2 cellular contexts compared by ENCODE assay signal in the genomic region with DNA sequence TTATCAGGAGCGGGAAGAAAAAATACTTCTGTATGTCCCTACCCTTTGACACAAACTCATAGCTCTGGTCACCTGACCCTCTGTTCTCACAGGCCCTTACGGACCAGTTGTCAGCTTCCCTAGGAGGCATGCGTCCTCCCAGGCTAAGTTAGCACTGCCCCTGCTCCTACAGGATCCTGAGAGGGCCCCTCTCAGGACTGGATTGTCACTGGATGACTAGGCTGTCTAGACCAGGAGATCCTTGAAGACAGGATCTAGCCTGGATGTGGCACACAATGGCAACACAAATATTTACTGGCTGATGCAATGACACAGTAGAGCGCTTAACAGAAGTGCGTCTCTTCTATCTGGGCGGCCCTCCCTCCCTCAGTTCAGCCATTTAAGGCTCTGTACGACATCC.
TF ChIP-seq lines count a peak whose summit lies in the region.

No MANE protein-coding gene starts in this region.

TF ChIP-seq in HepG2, 621 proteins besides CTCF, POLR2A, EP300 and RAD21 (continues in another document):
- TF ChIP-seq, protein P1, sequence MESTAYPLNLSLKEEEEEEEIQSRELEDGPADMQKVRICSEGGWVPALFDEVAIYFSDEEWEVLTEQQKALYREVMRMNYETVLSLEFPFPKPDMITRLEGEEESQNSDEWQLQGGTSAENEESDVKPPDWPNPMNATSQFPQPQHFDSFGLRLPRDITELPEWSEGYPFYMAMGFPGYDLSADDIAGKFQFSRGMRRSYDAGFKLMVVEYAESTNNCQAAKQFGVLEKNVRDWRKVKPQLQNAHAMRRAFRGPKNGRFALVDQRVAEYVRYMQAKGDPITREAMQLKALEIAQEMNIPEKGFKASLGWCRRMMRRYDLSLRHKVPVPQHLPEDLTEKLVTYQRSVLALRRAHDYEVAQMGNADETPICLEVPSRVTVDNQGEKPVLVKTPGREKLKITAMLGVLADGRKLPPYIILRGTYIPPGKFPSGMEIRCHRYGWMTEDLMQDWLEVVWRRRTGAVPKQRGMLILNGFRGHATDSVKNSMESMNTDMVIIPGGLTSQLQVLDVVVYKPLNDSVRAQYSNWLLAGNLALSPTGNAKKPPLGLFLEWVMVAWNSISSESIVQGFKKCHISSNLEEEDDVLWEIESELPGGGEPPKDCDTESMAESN (CRISPR knock-in tag; conservative IDR thresholded peaks at IDR 0.05), result peak; percentile 61; the same call in 1 of the 2 replicates
- 0 out of 2 replicates have a peak, but pooled peaks have one; percentile 25 for TF ChIP-seq KMT2A (CRISPR knock-in tag; IDR thresholded peaks at IDR 0.05)
- TF ChIP-seq GATAD2A (CRISPR knock-in tag; IDR thresholded peaks at IDR 0.05), result peak; percentile 49; the same call in 1 of the 2 replicates
- TF ChIP-seq, protein P2, sequence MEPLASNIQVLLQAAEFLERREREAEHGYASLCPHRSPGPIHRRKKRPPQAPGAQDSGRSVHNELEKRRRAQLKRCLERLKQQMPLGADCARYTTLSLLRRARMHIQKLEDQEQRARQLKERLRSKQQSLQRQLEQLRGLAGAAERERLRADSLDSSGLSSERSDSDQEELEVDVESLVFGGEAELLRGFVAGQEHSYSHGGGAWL (CRISPR knock-in tag; IDR thresholded peaks at IDR 0.05), result 0 out of 2 replicates have a peak, but pooled peaks have one; percentile 32
- TF ChIP-seq THAP11 (CRISPR knock-in tag; IDR thresholded peaks at IDR 0.05), result peak; percentile 42; the same call in 1 of the 2 replicates
- TF ChIP-seq CENPT (CRISPR knock-in tag; IDR thresholded peaks at IDR 0.05; ENCODE audit: low read depth), result no peak
- TF ChIP-seq, protein P3, sequence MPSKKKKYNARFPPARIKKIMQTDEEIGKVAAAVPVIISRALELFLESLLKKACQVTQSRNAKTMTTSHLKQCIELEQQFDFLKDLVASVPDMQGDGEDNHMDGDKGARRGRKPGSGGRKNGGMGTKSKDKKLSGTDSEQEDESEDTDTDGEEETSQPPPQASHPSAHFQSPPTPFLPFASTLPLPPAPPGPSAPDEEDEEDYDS (CRISPR knock-in tag; IDR thresholded peaks at IDR 0.05), result 0 out of 2 replicates have a peak, but pooled peaks have one; percentile 30
- TF ChIP-seq, protein P4, sequence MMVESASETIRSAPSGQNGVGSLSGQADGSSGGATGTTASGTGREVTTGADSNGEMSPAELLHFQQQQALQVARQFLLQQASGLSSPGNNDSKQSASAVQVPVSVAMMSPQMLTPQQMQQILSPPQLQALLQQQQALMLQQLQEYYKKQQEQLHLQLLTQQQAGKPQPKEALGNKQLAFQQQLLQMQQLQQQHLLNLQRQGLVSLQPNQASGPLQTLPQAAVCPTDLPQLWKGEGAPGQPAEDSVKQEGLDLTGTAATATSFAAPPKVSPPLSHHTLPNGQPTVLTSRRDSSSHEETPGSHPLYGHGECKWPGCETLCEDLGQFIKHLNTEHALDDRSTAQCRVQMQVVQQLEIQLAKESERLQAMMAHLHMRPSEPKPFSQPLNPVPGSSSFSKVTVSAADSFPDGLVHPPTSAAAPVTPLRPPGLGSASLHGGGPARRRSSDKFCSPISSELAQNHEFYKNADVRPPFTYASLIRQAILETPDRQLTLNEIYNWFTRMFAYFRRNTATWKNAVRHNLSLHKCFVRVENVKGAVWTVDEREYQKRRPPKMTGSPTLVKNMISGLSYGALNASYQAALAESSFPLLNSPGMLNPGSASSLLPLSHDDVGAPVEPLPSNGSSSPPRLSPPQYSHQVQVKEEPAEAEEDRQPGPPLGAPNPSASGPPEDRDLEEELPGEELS (CRISPR knock-in tag; IDR thresholded peaks at IDR 0.05), result 0 out of 2 replicates have a peak, but pooled peaks have one; percentile 1
- TF ChIP-seq CEBPB (IDR thresholded peaks at IDR 0.05; ENCODE audit: borderline replicate concordance, low read depth, low read length), result peak; percentile 56; the same call in 1 of the 2 replicates
- TF ChIP-seq IRF2 (CRISPR knock-in tag; IDR thresholded peaks at IDR 0.05), result 0 out of 2 replicates have a peak, but pooled peaks have one; percentile 25
- no peak for TF ChIP-seq SOX6 (IDR thresholded peaks at IDR 0.05)
- TF ChIP-seq SOX6 (CRISPR knock-in tag; IDR thresholded peaks at IDR 0.05), result peak; percentile 66
- 0 out of 2 replicates have a peak, but pooled peaks have one; percentile 11 for TF ChIP-seq MTA3 (CRISPR knock-in tag; IDR thresholded peaks at IDR 0.05)
- TF ChIP-seq, protein P5, sequence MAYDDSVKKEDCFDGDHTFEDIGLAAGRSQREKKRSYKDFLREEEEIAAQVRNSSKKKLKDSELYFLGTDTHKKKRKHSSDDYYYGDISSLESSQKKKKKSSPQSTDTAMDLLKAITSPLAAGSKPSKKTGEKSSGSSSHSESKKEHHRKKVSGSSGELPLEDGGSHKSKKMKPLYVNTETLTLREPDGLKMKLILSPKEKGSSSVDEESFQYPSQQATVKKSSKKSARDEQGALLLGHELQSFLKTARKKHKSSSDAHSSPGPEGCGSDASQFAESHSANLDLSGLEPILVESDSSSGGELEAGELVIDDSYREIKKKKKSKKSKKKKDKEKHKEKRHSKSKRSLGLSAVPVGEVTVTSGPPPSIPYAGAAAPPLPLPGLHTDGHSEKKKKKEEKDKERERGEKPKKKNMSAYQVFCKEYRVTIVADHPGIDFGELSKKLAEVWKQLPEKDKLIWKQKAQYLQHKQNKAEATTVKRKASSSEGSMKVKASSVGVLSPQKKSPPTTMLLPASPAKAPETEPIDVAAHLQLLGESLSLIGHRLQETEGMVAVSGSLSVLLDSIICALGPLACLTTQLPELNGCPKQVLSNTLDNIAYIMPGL (CRISPR knock-in tag; IDR thresholded peaks at IDR 0.05; ENCODE audit: borderline replicate concordance in 1 of 2, low read depth in 1 of 2), result 0 out of 4 replicates have a peak, but pooled peaks of 1 of the 2 experiments have one; percentile 16

TF ChIP-seq in K562, 482 proteins besides CTCF, POLR2A, EP300 and RAD21:
- TF ChIP-seq WHSC1 (IDR thresholded peaks at IDR 0.05; ENCODE audit: low read length) (no peak), NFE2 (IDR thresholded peaks at IDR 0.05; ENCODE audit: low read depth) (0 out of 2 replicates have a peak, but pooled peaks have one; percentile 1), CEBPG (CRISPR knock-in tag; IDR thresholded peaks at IDR 0.05) (peak; percentile 55; the same call in 1 of the 2 replicates), CEBPG (tag; conservative IDR thresholded peaks at IDR 0.05 in 1 of 2, IDR thresholded peaks at IDR 0.05 in 1 of 2) (peak in 1 of 2 experiments; percentile 77; a peak in 3 of 4 replicates), ZSCAN32 (CRISPR knock-in tag; IDR thresholded peaks at IDR 0.05) (0 out of 2 replicates have a peak, but pooled peaks have one; percentile 50)
- TF ChIP-seq, protein P6, sequence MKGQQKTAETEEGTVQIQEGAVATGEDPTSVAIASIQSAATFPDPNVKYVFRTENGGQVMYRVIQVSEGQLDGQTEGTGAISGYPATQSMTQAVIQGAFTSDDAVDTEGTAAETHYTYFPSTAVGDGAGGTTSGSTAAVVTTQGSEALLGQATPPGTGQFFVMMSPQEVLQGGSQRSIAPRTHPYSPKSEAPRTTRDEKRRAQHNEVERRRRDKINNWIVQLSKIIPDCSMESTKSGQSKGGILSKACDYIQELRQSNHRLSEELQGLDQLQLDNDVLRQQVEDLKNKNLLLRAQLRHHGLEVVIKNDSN (CRISPR knock-in tag; IDR thresholded peaks at IDR 0.05), result 0 out of 2 replicates have a peak, but pooled peaks have one; percentile 10
- TF ChIP-seq, protein P7, sequence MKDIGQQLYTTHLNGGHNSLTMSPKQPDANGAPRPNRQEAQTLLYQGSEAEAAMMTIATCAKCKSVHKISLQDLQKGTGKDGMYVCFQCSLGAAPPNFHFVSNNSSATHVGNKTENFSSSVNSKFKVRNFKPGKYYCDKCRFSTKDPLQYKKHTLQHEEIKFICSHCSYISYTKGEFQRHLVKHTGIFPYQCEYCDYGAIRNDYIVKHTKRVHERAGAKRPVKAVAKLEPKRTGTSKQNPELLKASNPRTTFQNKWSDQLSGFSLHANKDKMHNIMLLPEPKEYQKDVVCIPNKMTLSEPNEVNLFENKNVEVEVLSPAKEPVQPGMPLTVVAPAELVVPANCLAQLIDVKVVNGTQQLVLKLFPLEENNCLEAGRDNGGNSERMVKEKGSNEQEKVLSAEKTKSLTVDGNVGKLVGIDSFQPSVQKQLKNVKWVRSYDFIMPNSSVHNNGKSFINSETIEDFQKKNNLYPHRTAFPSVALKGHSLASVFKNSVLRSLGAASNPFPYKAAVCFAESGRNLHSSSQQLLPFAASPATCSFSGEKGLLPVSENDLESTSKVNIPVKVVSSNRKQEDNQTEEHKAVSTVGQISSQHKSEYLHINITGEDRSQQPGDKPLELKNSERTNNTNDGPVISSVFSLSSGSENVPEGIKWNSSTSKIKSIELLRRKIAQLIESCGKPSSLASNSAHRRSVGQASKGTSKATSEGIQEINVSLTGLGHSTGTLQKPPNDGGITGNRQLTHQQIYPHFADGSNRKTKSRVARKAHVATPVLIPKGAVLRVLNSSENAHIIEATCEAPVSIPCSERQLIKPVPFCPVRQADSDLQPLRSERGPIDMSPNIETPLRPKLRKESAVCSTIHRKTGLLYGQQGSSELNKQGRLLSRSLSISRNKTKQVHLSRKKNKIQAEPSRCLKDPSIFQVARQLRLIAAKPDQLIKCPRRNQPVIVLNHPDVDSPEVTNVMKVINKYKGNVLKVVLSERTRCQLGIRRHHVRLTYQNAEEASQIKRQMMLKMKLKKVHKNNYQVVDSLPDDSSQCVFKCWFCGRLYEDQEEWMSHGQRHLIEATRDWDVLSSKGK (CRISPR knock-in tag; IDR thresholded peaks at IDR 0.05), result no peak
- TF ChIP-seq, protein P8, sequence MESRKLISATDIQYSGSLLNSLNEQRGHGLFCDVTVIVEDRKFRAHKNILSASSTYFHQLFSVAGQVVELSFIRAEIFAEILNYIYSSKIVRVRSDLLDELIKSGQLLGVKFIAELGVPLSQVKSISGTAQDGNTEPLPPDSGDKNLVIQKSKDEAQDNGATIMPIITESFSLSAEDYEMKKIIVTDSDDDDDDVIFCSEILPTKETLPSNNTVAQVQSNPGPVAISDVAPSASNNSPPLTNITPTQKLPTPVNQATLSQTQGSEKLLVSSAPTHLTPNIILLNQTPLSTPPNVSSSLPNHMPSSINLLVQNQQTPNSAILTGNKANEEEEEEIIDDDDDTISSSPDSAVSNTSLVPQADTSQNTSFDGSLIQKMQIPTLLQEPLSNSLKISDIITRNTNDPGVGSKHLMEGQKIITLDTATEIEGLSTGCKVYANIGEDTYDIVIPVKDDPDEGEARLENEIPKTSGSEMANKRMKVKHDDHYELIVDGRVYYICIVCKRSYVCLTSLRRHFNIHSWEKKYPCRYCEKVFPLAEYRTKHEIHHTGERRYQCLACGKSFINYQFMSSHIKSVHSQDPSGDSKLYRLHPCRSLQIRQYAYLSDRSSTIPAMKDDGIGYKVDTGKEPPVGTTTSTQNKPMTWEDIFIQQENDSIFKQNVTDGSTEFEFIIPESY (CRISPR knock-in tag; IDR thresholded peaks at IDR 0.05), result peak; percentile 90
- TF ChIP-seq, protein P9, sequence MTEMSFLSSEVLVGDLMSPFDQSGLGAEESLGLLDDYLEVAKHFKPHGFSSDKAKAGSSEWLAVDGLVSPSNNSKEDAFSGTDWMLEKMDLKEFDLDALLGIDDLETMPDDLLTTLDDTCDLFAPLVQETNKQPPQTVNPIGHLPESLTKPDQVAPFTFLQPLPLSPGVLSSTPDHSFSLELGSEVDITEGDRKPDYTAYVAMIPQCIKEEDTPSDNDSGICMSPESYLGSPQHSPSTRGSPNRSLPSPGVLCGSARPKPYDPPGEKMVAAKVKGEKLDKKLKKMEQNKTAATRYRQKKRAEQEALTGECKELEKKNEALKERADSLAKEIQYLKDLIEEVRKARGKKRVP (CRISPR knock-in tag; IDR thresholded peaks at IDR 0.05), result peak; percentile 73
TF ChIP-seq in K562: peak in this region for 6.
